1 cellular context compared by ENCODE assay signal in the genomic region with DNA sequence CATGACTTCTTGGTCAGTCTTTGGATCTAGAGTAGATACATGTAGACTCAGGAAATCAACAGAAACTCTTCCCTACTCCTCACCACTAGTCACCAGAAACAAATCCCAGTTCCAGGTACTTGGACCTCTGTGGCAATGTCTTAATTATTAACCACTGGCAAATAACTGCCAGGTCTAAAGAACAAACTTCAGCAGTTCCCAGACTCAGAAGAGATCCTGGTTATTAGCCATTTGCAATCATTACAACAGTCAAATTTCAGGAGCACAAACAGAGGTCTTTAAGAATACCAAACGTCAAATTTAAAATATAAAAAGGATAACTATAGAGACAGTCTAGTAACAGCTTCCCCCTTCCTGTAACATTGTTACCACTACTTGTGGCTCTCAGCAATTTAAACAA.
TF ChIP-seq lines count a peak whose summit lies in the region.

No MANE protein-coding gene starts in this region.

TF ChIP-seq in GM12878, 131 proteins besides CTCF, POLR2A, EP300 and RAD21:
- TF ChIP-seq ZNF24 (IDR thresholded peaks at IDR 0.05) (no peak), ATF7 (IDR thresholded peaks at IDR 0.05; ENCODE audit: low read depth) (no peak), PAX5 (IDR thresholded peaks at IDR 0.05; ENCODE audit: borderline replicate concordance, low read depth, low read length) (no peak), ASH2L (IDR thresholded peaks at IDR 0.05; ENCODE audit: borderline replicate concordance, low read depth) (no peak), POLR2AphosphoS5 (IDR thresholded peaks at IDR 0.05; ENCODE audit: low read length) (no peak), ZBTB40 (IDR thresholded peaks at IDR 0.05; ENCODE audit: borderline replicate concordance) (no peak), ZSCAN29 (IDR thresholded peaks at IDR 0.05) (no peak), GATAD2B (conservative IDR thresholded peaks at IDR 0.05; ENCODE audit: low read depth) (no peak), NR2C1 (IDR thresholded peaks at IDR 0.05) (no peak), FOS (IDR thresholded peaks at IDR 0.05; ENCODE audit: borderline replicate concordance, extremely low read depth, insufficient read length) (no peak), LARP7 (IDR thresholded peaks at IDR 0.05) (no peak), IKZF2 (IDR thresholded peaks at IDR 0.05) (no peak), DPF2 (IDR thresholded peaks at IDR 0.05) (no peak)
- TF ChIP-seq, protein P1, sequence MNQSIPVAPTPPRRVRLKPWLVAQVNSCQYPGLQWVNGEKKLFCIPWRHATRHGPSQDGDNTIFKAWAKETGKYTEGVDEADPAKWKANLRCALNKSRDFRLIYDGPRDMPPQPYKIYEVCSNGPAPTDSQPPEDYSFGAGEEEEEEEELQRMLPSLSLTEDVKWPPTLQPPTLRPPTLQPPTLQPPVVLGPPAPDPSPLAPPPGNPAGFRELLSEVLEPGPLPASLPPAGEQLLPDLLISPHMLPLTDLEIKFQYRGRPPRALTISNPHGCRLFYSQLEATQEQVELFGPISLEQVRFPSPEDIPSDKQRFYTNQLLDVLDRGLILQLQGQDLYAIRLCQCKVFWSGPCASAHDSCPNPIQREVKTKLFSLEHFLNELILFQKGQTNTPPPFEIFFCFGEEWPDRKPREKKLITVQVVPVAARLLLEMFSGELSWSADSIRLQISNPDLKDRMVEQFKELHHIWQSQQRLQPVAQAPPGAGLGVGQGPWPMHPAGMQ (IDR thresholded peaks at IDR 0.05; ENCODE audit: borderline replicate concordance): no peak
TF ChIP-seq in GM12878: peak in this region for 0.
